ENCODE assay signal across 8 cellular contexts in the genomic region with DNA sequence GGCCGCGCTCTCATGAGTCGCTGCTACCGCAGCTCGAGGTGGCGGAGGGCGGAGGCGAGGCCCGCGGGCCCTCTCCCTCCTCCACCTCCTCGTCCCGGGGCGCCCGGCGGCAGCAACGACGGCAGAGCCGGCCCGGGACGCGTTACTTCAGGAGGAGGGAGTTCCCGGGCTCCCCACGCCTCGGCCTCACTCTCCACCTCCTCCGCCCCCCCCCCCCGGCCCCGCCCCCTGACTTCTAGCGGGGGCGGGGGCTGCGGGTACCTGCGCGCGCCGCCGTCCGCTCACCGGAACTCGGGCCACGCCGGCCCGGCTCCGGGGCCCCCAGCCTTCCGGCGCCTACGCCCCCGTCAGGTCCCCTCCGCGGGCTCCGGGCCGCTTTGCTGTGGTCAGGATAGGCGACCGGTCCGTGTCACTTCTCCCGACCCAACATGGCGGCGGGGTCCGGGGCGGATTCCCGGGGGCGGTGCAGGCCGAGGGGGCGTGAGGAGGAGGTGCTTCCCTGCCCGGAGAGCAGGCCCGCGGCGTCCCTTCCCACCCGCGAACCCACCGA. TPM values are rescaled to one million over a fixed set of nuclear protein-coding genes. Genes with fewer than 3 reads are reported as not detected.
A peak's percentile ranks its signal among the peaks of the same experiment; 100 is the strongest.
DNase-seq lines count a peak whose midpoint lies in the region; TF ChIP-seq lines count a peak whose summit lies in the region.

A gene (minus strand): TSS at position 120 of the 550 bp plus-strand sequence. CDS start 55,415 bp downstream, outside the sequence.

- H3K36me3 Mint-ChIP-seq in HFFc6 (ENCODE audit: low read depth) = peaks cover 12% of the 10 kb centered on the region

- DNase-seq in NCI-H1436 (lab: John Stamatoyannopoulos, UW) = peak; percentile 66
- DNase-seq in NCI-H1436 treated with DMSO at 0.1 percent for 48 hours (lab: John Stamatoyannopoulos, UW) = no peak
- peak; percentile 46 for DNase-seq in HFFc6
- peak; percentile 30 for DNase-seq in NCI-H1105 (lab: John Stamatoyannopoulos, UW)
- peak; percentile 47 for DNase-seq in activated CD4-positive, CD25-positive, alpha-beta regulatory T cell treated with anti-CD3 and anti-CD28 coated beads, Interleukin-2, amount 50 U/mL, for 16 hours (ENCODE audit: low read depth, low spot score)
- DNase-seq in cerebellar cortex (ENCODE audit: low spot score) = peak; percentile 53
- DNase-seq in kidney tubule cell (ENCODE audit: low spot score) = peak; percentile 85
- DNase-seq in stimulated activated CD4-positive, alpha-beta T cell treated with anti-CD3 and anti-CD28 coated beads, Interleukin-1b, Interleukin-23, amount 100 ng/mL, for 24 hours (ENCODE audit: low read depth in 4 of 4, low spot score in 1 of 4) = peak; percentile 33 to 63 (median 42)

- H3K27ac Mint-ChIP-seq in HFFc6 = peak within 1 kb of the TSS; percentile 98

- peak within 1 kb of the TSS; percentile 98 for H3K4me3 Mint-ChIP-seq in HFFc6

- no peak for TF ChIP-seq CTCF in HFFc6 (IDR thresholded peaks at IDR 0.05)

- peaks cover 1% of the 10 kb centered on the region; the same call in 1 of the 2 replicates for H3K27me3 Mint-ChIP-seq in HFFc6 (ENCODE audit: insufficient read depth)

- peaks cover 48% of the 10 kb centered on the region for H3K4me1 Mint-ChIP-seq in HFFc6 (ENCODE audit: low read depth)

- H3K9me3 Mint-ChIP-seq in HFFc6 = peaks cover 10% of the 10 kb centered on the region; the same call in 1 of the 2 replicates

RNA-seq across cellular contexts. Expression of the gene that starts here (rescaled TPM):
- total RNA-seq in HFFc6 (2021; fragmentation: NEBNext Ultra II Directional; extraction: Animal tissue kit (Norgen Biotek cat#: 25700)) = 10 to 100 TPM; 30.6 to 57.8 (median 46.5) TPM
